1 cellular context compared by ENCODE assay signal in the genomic region with DNA sequence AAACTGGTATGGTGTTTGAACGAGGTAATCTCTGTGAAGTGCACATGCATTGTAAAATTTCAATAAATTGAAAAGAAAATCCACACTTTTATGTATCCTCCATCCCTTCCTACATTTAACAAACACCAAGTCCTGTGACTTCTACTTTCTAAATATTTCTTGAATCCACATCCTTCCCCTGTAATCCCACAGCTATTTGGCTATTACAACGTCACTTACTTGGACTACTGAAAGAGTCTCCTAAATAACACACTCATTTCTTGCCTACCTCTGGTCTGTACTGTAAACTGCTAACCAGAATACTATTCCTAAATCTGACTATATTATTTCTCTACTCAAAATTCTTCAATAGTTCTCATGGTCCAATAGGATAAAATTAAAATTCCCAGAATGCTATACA.
TF ChIP-seq lines count a peak whose summit lies in the region.

No MANE protein-coding gene starts in this region.

TF ChIP-seq in HCT116, 20 proteins besides CTCF, POLR2A, EP300 and RAD21 (continued from another document):
- TF ChIP-seq SP1 (IDR thresholded peaks at IDR 0.05; ENCODE audit: low read depth): no peak
- TF ChIP-seq, protein P1, sequence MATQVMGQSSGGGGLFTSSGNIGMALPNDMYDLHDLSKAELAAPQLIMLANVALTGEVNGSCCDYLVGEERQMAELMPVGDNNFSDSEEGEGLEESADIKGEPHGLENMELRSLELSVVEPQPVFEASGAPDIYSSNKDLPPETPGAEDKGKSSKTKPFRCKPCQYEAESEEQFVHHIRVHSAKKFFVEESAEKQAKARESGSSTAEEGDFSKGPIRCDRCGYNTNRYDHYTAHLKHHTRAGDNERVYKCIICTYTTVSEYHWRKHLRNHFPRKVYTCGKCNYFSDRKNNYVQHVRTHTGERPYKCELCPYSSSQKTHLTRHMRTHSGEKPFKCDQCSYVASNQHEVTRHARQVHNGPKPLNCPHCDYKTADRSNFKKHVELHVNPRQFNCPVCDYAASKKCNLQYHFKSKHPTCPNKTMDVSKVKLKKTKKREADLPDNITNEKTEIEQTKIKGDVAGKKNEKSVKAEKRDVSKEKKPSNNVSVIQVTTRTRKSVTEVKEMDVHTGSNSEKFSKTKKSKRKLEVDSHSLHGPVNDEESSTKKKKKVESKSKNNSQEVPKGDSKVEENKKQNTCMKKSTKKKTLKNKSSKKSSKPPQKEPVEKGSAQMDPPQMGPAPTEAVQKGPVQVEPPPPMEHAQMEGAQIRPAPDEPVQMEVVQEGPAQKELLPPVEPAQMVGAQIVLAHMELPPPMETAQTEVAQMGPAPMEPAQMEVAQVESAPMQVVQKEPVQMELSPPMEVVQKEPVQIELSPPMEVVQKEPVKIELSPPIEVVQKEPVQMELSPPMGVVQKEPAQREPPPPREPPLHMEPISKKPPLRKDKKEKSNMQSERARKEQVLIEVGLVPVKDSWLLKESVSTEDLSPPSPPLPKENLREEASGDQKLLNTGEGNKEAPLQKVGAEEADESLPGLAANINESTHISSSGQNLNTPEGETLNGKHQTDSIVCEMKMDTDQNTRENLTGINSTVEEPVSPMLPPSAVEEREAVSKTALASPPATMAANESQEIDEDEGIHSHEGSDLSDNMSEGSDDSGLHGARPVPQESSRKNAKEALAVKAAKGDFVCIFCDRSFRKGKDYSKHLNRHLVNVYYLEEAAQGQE (IDR thresholded peaks at IDR 0.05; ENCODE audit: low read depth): no peak
- TF ChIP-seq EZH2phosphoT487 (IDR thresholded peaks at IDR 0.05; ENCODE audit: borderline replicate concordance): no peak
- TF ChIP-seq EZH2 (IDR thresholded peaks at IDR 0.05): no peak
- no peak for TF ChIP-seq JUND (IDR thresholded peaks at IDR 0.05)
- TF ChIP-seq POLR2AphosphoS5 (IDR thresholded peaks at IDR 0.05; ENCODE audit: low read depth, low read length): no peak
- no peak for TF ChIP-seq ZNF274 (IDR thresholded peaks at IDR 0.05; ENCODE audit: low read depth, low read length)
- TF ChIP-seq, protein P2, sequence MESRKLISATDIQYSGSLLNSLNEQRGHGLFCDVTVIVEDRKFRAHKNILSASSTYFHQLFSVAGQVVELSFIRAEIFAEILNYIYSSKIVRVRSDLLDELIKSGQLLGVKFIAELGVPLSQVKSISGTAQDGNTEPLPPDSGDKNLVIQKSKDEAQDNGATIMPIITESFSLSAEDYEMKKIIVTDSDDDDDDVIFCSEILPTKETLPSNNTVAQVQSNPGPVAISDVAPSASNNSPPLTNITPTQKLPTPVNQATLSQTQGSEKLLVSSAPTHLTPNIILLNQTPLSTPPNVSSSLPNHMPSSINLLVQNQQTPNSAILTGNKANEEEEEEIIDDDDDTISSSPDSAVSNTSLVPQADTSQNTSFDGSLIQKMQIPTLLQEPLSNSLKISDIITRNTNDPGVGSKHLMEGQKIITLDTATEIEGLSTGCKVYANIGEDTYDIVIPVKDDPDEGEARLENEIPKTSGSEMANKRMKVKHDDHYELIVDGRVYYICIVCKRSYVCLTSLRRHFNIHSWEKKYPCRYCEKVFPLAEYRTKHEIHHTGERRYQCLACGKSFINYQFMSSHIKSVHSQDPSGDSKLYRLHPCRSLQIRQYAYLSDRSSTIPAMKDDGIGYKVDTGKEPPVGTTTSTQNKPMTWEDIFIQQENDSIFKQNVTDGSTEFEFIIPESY (IDR thresholded peaks at IDR 0.05; ENCODE audit: extremely low read depth, insufficient replicate concordance, low read length): no peak
- TF ChIP-seq ZFX (IDR thresholded peaks at IDR 0.05): no peak
